8 cellular contexts compared by ENCODE assay signal in the genomic region with DNA sequence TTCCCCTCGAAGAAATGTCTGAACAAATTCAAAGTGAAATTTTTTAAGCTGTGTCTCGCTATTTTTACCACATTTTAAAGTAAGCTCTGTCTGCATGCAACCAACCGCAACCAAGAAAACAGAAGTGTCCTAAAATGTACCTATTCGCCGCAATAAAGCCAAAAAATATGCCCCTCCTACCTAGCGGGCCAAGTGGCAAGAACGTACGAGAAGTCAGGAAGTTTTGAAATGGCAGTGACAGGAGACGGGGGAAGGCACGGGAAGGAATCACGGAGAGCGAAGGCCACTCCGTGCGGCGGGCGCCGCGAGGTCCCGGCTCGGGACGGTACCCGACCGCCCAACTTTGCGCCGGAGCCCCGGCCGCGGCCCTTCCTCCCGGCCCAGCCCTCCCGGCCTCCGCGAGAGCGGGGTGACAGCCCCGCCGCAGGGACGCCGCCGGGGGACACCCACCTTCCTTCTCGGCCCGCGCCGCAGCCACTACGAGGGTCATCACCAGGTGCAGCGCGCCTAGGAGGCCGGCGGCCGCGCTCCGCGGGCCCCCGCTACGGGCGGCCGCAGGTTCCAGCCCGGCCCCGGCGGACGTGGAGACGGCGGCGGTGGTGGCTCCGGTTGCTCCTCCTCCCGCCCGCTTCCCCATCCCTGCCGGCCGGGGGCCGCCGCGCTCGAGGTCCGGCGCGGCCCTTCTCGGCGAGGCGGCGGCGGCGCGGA. TPM values are rescaled to one million over a fixed set of nuclear protein-coding genes. Genes with fewer than 3 reads are reported as not detected.
DNase-seq lines count a peak whose midpoint lies in the region; ATAC-seq, FAIRE-seq and TF ChIP-seq lines count a peak whose summit lies in the region.

No MANE protein-coding gene starts in this region.

- BruUV-seq in HepG2 (replicated peaks; lab: Mats Ljungman, UMichigan), result no TSS peak

- no peak overlapping the region for H2AFZ ChIP-seq in HepG2 (ENCODE audit: low read length)

- peak overlapping the region; percentile 98 for H3K9ac ChIP-seq in HepG2 (ENCODE audit: insufficient read depth, low read depth, low read length)

- H3K36me3 ChIP-seq in HAP-1 (replicated peaks) (no peaks in the 10 kb centered on the region), WERI-Rb-1 (no peaks in the 10 kb centered on the region), HepG2 (replicated peaks in 1 of 2; ENCODE audit: control insufficient read depth in 1 of 2, insufficient read depth in 2 of 2, low read length in 2 of 2) (no peaks in the 10 kb centered on the region)

- no peak; the same call in 1 of the 2 replicates for TF ChIP-seq RAD21 in HepG2 (CRISPR knock-in tag; IDR thresholded peaks at IDR 0.05)

- H3K9me3 ChIP-seq in HAP-1, result no peaks in the 10 kb centered on the region
- H3K9me3 ChIP-seq in WERI-Rb-1 (ENCODE audit: severe bottlenecking), result no peaks in the 10 kb centered on the region
- H3K9me3 ChIP-seq in HepG2 (ENCODE audit: low read length), result no peaks in the 10 kb centered on the region

- H3K27me3 ChIP-seq in HAP-1 (ENCODE audit: low read depth) (no peaks in the 10 kb centered on the region), WERI-Rb-1 (ENCODE audit: insufficient read depth, low read depth, severe bottlenecking) (no peaks in the 10 kb centered on the region), HepG2 (ENCODE audit: control insufficient read depth in 1 of 2, insufficient read depth in 2 of 2, low read length in 2 of 2) (no peaks in the 10 kb centered on the region; a peak in 1 of 5 replicates)

- POLR2A ChIA-PET in HepG2 (lab: Yijun Ruan, JAX), result interaction anchor here (0.6 kb wide), 1 partner anchor 12 kb away, joined by 3 read pairs; no protein-coding TSS in a partner anchor

- H3K27ac ChIP-seq in WERI-Rb-1 (peak overlapping the region; percentile 97), HepG2 (ENCODE audit: extremely low read length, insufficient read depth, low read length) (peak overlapping the region; percentile 96)

- peaks cover 41% of the 10 kb centered on the region for H4K20me1 ChIP-seq in HepG2 (ENCODE audit: insufficient read depth, low read length)

- WGBS in HepG2 (ENCODE audit: low lambda C conversion rate), result under 1% methylated on average over 49 of the region's 81 CpGs

- H3K4me2 ChIP-seq in HepG2 (ENCODE audit: low read depth, low read length), result peak overlapping the region; percentile 99

- TF ChIP-seq POLR2A in HepG2 (IDR thresholded peaks at IDR 0.05; ENCODE audit: insufficient read depth in 1 of 2, low read depth in 2 of 2, low read length in 2 of 2), result peak in 1 of 2 experiments; percentile 28; a peak in 1 of 4 replicates

- peak; percentile 88 for DNase-seq in GM12865 (ENCODE audit: low read depth)
- peak in 1 of 2 experiments; percentile 50 for DNase-seq in HAP-1 (ENCODE audit: low spot score in 2 of 2)
- DNase-seq in M059J (ENCODE audit: low read depth), result peak; percentile 58
- DNase-seq in WERI-Rb-1, result no peak
- DNase-seq in central memory CD4-positive, alpha-beta T cell, result peak; percentile 64
- peak; percentile 30 for DNase-seq in HepG2 (ENCODE audit: low spot score)
- DNase-seq in stimulated activated CD4-positive, alpha-beta T cell treated with anti-CD3 and anti-CD28 coated beads, Interleukin-4, amount 100 ng/mL, for 48 hours (ENCODE audit: low read depth in 2 of 2), result peak; percentile 21 to 42
- no peak for DNase-seq in epidermal melanocyte (ENCODE audit: insufficient read length, low spot score)

- H3K4me1 ChIP-seq in HAP-1 (peaks cover 6% of the 10 kb centered on the region; the same call in 1 of the 2 replicates), HepG2 (ENCODE audit: insufficient read depth, low read length) (peaks cover 75% of the 10 kb centered on the region)

- TF ChIP-seq EP300 in HepG2 (IDR thresholded peaks at IDR 0.05; ENCODE audit: low read depth in 2 of 2, low read length in 2 of 2) (no peak), HepG2 (CRISPR knock-in tag; IDR thresholded peaks at IDR 0.05; ENCODE audit: borderline replicate concordance) (no peak)

- CTCF ChIA-PET in HepG2 (lab: Yijun Ruan, JAX; ENCODE audit: low intra/inter-chr PET ratio, low total read pairs), result no interaction called here

- TF ChIP-seq CTCF in GM12865 (IDR thresholded peaks at IDR 0.05; ENCODE audit: insufficient read depth, low read depth, low read length, missing control alignments), result no peak
- TF ChIP-seq CTCF in WERI-Rb-1 (IDR thresholded peaks at IDR 0.05; ENCODE audit: low read depth, low read length), result no peak
- no peak for TF ChIP-seq CTCF in HepG2 (CRISPR knock-in tag; IDR thresholded peaks at IDR 0.05)

- intact Hi-C loops in HepG2 (cut with micrococcal nuclease; ENCODE audit: unreplicated experiment), result loop anchor here (2.0 to 10.0 kb wide), 2 partner anchors 188 to 270 kb away; no protein-coding TSS in a partner anchor

- in situ Hi-C loops in HAP-1 (cut with MboI; ENCODE audit: low sequenced_read_pairs) (no loop called here), HepG2 (cut with HindIII; ENCODE audit: extremely low pct_ligation_motif_present, low pct_unique_long_range_greater_than_20kb) (no loop called here)

- H3K4me3 ChIP-seq in GM12865 (ENCODE audit: low read depth, low read length), result peak overlapping the region; percentile 90
- H3K4me3 ChIP-seq in HAP-1, result peak overlapping the region; percentile 89
- H3K4me3 ChIP-seq in WERI-Rb-1 (ENCODE audit: low read depth, low read length), result peak overlapping the region; percentile 68
- H3K4me3 ChIP-seq in HepG2 (replicated peaks in 1 of 3; ENCODE audit: insufficient read depth in 1 of 3, low read depth in 2 of 3, low read length in 3 of 3), result peak overlapping the region; percentile 86 to 100 (median 98)

- ATAC-seq in HepG2, result peak; percentile 69

- no peak for FAIRE-seq in HepG2 (lab: Jason Lieb, UNC)

- peaks cover 52% of the 10 kb centered on the region for H3K79me2 ChIP-seq in HepG2 (ENCODE audit: insufficient read depth, low read length)

TF ChIP-seq in HepG2, 621 proteins besides CTCF, POLR2A, EP300 and RAD21 (continues in another document):
- TF ChIP-seq TAF15 (IDR thresholded peaks at IDR 0.05; ENCODE audit: low read depth, low read length, poor library complexity, severe bottlenecking) (peak; percentile 63), HDAC1 (CRISPR knock-in tag; IDR thresholded peaks at IDR 0.05) (peak; percentile 7; the same call in 1 of the 2 replicates), ZNF264 (CRISPR knock-in tag; IDR thresholded peaks at IDR 0.05) (peak; percentile 65; the same call in 1 of the 2 replicates), TCF7L2 (IDR thresholded peaks at IDR 0.05; ENCODE audit: low read depth, low read length) (no peak), ZNF674 (CRISPR knock-in tag; IDR thresholded peaks at IDR 0.05; ENCODE audit: low read depth) (no peak), SATB2 (CRISPR knock-in tag; IDR thresholded peaks at IDR 0.05) (0 out of 2 replicates have a peak, but pooled peaks have one; percentile 53)
- TF ChIP-seq, protein P1, sequence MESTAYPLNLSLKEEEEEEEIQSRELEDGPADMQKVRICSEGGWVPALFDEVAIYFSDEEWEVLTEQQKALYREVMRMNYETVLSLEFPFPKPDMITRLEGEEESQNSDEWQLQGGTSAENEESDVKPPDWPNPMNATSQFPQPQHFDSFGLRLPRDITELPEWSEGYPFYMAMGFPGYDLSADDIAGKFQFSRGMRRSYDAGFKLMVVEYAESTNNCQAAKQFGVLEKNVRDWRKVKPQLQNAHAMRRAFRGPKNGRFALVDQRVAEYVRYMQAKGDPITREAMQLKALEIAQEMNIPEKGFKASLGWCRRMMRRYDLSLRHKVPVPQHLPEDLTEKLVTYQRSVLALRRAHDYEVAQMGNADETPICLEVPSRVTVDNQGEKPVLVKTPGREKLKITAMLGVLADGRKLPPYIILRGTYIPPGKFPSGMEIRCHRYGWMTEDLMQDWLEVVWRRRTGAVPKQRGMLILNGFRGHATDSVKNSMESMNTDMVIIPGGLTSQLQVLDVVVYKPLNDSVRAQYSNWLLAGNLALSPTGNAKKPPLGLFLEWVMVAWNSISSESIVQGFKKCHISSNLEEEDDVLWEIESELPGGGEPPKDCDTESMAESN (CRISPR knock-in tag; conservative IDR thresholded peaks at IDR 0.05), result peak; percentile 46; the same call in 1 of the 2 replicates

RNA-seq across cellular contexts. Expression of a gene that starts 0.6 kb away (rescaled TPM):
- 7.9 and 18.3 TPM in 2 replicates for total RNA-seq in M059J (2014; rRNA removed; shearing (Covaris generic))
- total RNA-seq in HepG2 (2016; rRNA removed; fragmentation: Illumina TruSeq; extraction: Trizol), result 17.4 and 19.5 TPM in 2 replicates
- total RNA-seq in HepG2 (2016; cell fraction: cytosol; rRNA removed; fragmentation: Illumina TruSeq; extraction: Trizol; ENCODE audit: low read depth), result 6.2 and 6.7 TPM in 2 replicates
- 14.1 and 19.5 TPM in 2 replicates for total RNA-seq in HepG2 (2016; cell fraction: insoluble cytoplasmic fraction; rRNA removed; fragmentation: Illumina TruSeq; extraction: Trizol)
- 8.9 and 10.2 TPM in 2 replicates for total RNA-seq in HepG2 (2016; cell fraction: membrane; rRNA removed; fragmentation: Illumina TruSeq; extraction: Trizol)
- 68.2 and 80.1 TPM in 2 replicates for total RNA-seq in HepG2 (2016; cell fraction: nucleus; rRNA removed; fragmentation: Illumina TruSeq; extraction: Trizol)
- polyA plus RNA-seq in HepG2 (2011; rRNA removed), result 15.7 and 17.9 TPM in 2 replicates
- polyA plus RNA-seq in HepG2 (2011; cell fraction: cytosol; rRNA removed), result 6.6 and 8.8 TPM in 2 replicates
- polyA plus RNA-seq in HepG2 (2011; cell fraction: nucleus; rRNA removed), result 35.1 and 39.4 TPM in 2 replicates
- polyA plus RNA-seq in HepG2 (2012), result 27.9 and 29.1 TPM in 2 replicates
- polyA plus RNA-seq in HepG2 (2016; cell fraction: cytosol; fragmentation: Illumina TruSeq; extraction: Trizol; ENCODE audit: low read depth), result 1.3 and 1.4 TPM in 2 replicates
- polyA plus RNA-seq in HepG2 (2016; cell fraction: insoluble cytoplasmic fraction; fragmentation: Illumina TruSeq; extraction: Trizol; ENCODE audit: low read depth), result 10.7 and 13.4 TPM in 2 replicates
- polyA plus RNA-seq in HepG2 (2016; cell fraction: membrane; fragmentation: Illumina TruSeq; extraction: Trizol; ENCODE audit: low read depth), result 2.2 and 2.6 TPM in 2 replicates
- polyA plus RNA-seq in HepG2 (2016; cell fraction: nucleus; fragmentation: Illumina TruSeq; extraction: Trizol; ENCODE audit: insufficient read depth, low read depth), result 67.0 and 67.3 TPM in 2 replicates
- 10.3 and 24.5 TPM in 2 replicates for polyA minus RNA-seq in HepG2 (2011; rRNA and poly(A)+ RNA removed; ENCODE audit: low replicate concordance)
- 23.1 and 25.1 TPM in 2 replicates for polyA minus RNA-seq in HepG2 (2011; cell fraction: cytosol; rRNA and poly(A)+ RNA removed)
- polyA minus RNA-seq in HepG2 (2011; cell fraction: nucleus; rRNA and poly(A)+ RNA removed), result 99.1 and 112 TPM in 2 replicates

Comparison
In these comparisons a context has a peak if more than half of its experiments do, and no peak if none do; other contexts are left out.
1. DNase-seq: peak in GM12865 (single experiment), M059J (single experiment), central memory CD4-positive, alpha-beta T cell (single experiment), HepG2 (single experiment) and stimulated activated CD4-positive, alpha-beta T cell treated with anti-CD3 and anti-CD28 coated beads, Interleukin-4, amount 100 ng/mL, for 48 hours (2 of 2); none in WERI-Rb-1 (single experiment) and epidermal melanocyte (single experiment).
2. Peak in every context shown above with its lines, with median percentiles within 50 percentile points of each other: H3K4me3 ChIP-seq.